8 cellular contexts compared by ENCODE assay signal in the genomic region with DNA sequence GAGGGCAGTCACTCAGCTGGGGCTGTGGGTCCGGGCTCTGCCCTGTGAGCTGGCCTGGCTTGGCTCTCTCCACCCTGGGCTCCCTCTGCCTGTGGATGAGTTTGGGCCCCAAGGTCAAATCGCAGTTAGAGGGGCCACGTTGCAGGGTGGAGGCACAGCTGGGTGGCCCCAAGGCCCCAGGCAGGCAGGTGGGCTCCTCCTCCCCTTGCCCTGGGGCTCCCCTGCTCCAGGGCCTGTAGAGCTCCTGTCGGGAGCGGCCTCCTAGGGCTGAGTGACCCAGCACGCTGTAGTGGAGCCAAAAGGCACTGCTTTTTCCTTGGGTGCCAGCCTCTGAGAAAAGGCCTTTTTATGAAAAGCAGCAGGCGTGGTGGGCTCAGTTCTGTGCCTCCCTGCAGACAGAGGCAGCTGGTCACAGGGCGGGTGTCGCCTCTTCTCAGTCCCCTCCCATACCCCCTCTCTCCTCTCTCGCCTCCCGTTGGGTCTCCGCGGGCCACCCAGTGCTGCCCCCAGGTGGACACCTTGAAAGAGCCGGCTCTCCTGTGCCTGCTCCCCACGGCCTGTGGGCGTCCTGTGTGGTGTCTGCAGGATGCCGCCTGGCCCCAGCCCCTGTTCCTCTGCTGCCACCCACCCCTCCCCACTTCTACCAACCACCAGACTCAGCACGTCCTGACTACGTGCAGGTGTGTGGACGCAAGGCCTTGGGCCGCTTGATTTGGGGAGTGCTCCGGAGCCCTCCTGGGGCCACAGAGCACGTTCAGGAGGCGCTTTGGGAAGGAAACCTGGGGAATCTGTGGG. TPM values are rescaled to one million over a fixed set of nuclear protein-coding genes. Genes with fewer than 3 reads are reported as not detected.
DNase-seq lines count a peak whose midpoint lies in the region; ATAC-seq and TF ChIP-seq lines count a peak whose summit lies in the region.

No MANE protein-coding gene starts in this region.

- no peaks in the 10 kb centered on the region for H3K9me3 ChIP-seq in colonic mucosa
- peaks cover 0 to 2% of the 10 kb centered on the region in 2 donors for H3K9me3 ChIP-seq in lung (ENCODE audit: control insufficient read depth in 2 of 2, insufficient read depth in 1 of 2, low read length in 1 of 2)

- WGBS in lung, 2 donors, result 53% methylated on average over 23 to 24 of the region's 24 CpGs

- no peak overlapping the region for H3K9ac ChIP-seq in colonic mucosa (ENCODE audit: low read depth in 2 of 2, low read length in 2 of 2)

- DNase-seq in NCI-H2081 (lab: John Stamatoyannopoulos, UW), result peak; percentile 23 to 38
- DNase-seq in NCI-H2081 treated with DMSO at 0.1 percent for 48 hours (lab: John Stamatoyannopoulos, UW), result no peak
- DNase-seq in LHCN-M2 (ENCODE audit: low read depth), result peak; percentile 39
- peak; percentile 48 to 55 for DNase-seq in activated CD4-positive, alpha-beta T cell treated with anti-CD3 and anti-CD28 coated beads for 24 hours (ENCODE audit: low read depth in 2 of 2)
- DNase-seq in colonic mucosa, result peak; percentile 51
- peak; percentile 63 for DNase-seq in lung (ENCODE audit: low spot score)
- DNase-seq in stimulated activated CD8-positive, alpha-beta memory T cell treated with anti-CD3 and anti-CD28 coated beads, Interleukin-4, amount 100 ng/mL, for 48 hours, result peak; percentile 86

- ATAC-seq in lung (ENCODE audit: insufficient read depth, low FRiP score) (peak; percentile 28), GM21381 (IDR thresholded peaks at IDR 0.05; ENCODE audit: unreplicated experiment) (no peak)

- no peak overlapping the region for H3K4me3 ChIP-seq in colonic mucosa
- no peak overlapping the region for H3K4me3 ChIP-seq in lung

- intact Hi-C loops in colonic mucosa (cut with DNase I), result no loop called here

- H3K4me1 ChIP-seq in colonic mucosa, result no peaks in the 10 kb centered on the region
- peaks cover 0 to 5% of the 10 kb centered on the region in 2 donors for H3K4me1 ChIP-seq in lung (ENCODE audit: control insufficient read depth in 2 of 2, insufficient read depth in 2 of 2, low read length in 2 of 2)

- H3K27ac ChIP-seq in colonic mucosa (no peak overlapping the region), lung (ENCODE audit: low read depth in 1 of 2, low read length in 1 of 2) (no peak overlapping the region)

- H3K36me3 ChIP-seq in colonic mucosa (no peaks in the 10 kb centered on the region), lung (ENCODE audit: control insufficient read depth in 2 of 2, insufficient read depth in 2 of 2, low read length in 2 of 2) (peaks cover 0 to 24% of the 10 kb centered on the region in 2 donors)

- peak; percentile 61 for TF ChIP-seq CTCF in colonic mucosa (IDR thresholded peaks at IDR 0.05)
- TF ChIP-seq CTCF in lung (IDR thresholded peaks at IDR 0.05; ENCODE audit: control extremely low read depth, extremely low read depth), result peak; percentile 28

- H3K27me3 ChIP-seq in colonic mucosa (no peaks in the 10 kb centered on the region), lung (ENCODE audit: control insufficient read depth, insufficient read depth) (no peaks in the 10 kb centered on the region)

RNA-seq across cellular contexts. Expression of gene SS18L1, which starts 13.2 kb away (rescaled TPM):
- total RNA-seq in LHCN-M2 (2014; rRNA removed) (14.3 and 18.0 TPM in 2 replicates), colonic mucosa (10 to 100 TPM; 10.1 to 17.7 TPM), lung (10 to 100 TPM; 15.1 to 24.1 TPM)
- 3.6 TPM for polyA plus RNA-seq in LHCN-M2 (2012)
- 10 to 100 TPM in 1 of 2 donors, 1 to 10 TPM in 1; 7.2 to 14.6 TPM for polyA plus RNA-seq in lung

RNA-seq across cellular contexts. Expression of gene PSMA7, which starts 13.6 kb away (rescaled TPM):
- total RNA-seq in LHCN-M2 (2014; rRNA removed) (503 and 618 TPM in 2 replicates), colonic mucosa (100 to 1,000 TPM; 164 to 315 TPM), lung (100 to 1,000 TPM; 100 to 289 TPM)
- polyA plus RNA-seq in LHCN-M2 (2012), result 476 TPM
- polyA plus RNA-seq in lung, result 100 to 1,000 TPM; 226 to 478 TPM

RNA-seq across cellular contexts. Expression of gene MTG2, which starts 26.0 kb away (rescaled TPM):
- 20.2 and 27.7 TPM in 2 replicates for total RNA-seq in LHCN-M2 (2014; rRNA removed)
- 26.7 TPM for polyA plus RNA-seq in LHCN-M2 (2012)
- 10 to 100 TPM; 30.4 to 46.7 TPM for total RNA-seq in colonic mucosa
- 10 to 100 TPM; 18.3 to 35.5 TPM for total RNA-seq in lung
- polyA plus RNA-seq in lung, result 10 to 100 TPM; 23.4 to 33.7 TPM

RNA-seq across cellular contexts. Expression of gene LSM14B, which starts 34.5 kb away (rescaled TPM):
- total RNA-seq in LHCN-M2 (2014; rRNA removed) (55.9 and 61.1 TPM in 2 replicates), colonic mucosa (10 to 100 TPM; 38.6 to 38.8 TPM), lung (10 to 100 TPM; 31.7 to 41.7 TPM)
- polyA plus RNA-seq in LHCN-M2 (2012), result 34.7 TPM
- polyA plus RNA-seq in lung, result 10 to 100 TPM; 16.4 to 24.0 TPM
